In the genomic region with DNA sequence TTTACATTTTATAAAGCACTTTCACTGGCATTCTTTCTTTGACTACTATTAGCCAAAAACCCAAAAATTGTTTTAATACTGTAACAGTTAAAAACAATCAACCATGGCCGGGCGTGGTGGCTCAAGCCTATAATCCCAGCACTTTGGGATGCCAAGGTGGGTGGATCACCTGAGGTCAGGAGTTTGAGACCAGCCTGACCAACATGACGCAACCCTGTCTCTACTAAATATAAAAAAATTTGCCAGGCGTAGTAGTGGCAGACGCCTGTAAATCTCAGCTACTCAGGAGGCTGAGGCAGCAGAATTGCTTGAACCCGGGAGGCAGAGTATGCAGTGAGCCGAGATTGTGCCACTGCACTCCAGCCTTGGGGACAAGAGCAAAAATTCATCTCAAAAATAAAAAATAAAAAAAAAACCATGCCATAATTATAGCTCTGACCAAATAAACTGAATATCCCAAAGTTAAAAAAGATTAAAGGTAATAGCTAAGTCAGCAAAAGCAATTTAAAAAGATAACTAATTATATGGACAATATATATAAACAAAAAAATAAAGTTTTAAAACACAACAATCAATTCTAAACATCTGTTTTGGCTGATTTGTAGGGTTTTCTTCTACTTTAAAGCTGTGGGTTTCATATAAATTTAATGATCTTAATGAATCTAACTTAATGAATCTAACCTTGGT, we compare ENCODE assay signal across 20 cellular contexts. TPM values are rescaled to one million over a fixed set of nuclear protein-coding genes. Genes with fewer than 3 reads are reported as not detected.
DNase-seq lines count a peak whose midpoint lies in the region; ATAC-seq and TF ChIP-seq lines count a peak whose summit lies in the region.
"Had no signal": no experiment of that assay in that cellular context is flagged by ENCODE, and none has a peak within 500 bp of the region (broad histone marks: within the 10 kb centered on the region; RNA-seq: fewer than 3 reads in every experiment).

No MANE protein-coding gene starts in this region.

- peaks cover 30% of the 10 kb centered on the region for H3F3A ChIP-seq in SU-DHL-6 (ENCODE audit: insufficient read depth)

- no peak overlapping the region for H3K4me3 Mint-ChIP-seq in stimulated activated naive CD8-positive, alpha-beta T cell treated with anti-CD3 and anti-CD28 coated beads, Interleukin-15, Interleukin-2, amounts not matched to agents 100 ng/mL and 50 ng/mL, for 24 hours
- peak overlapping the region in 1 of 2 donors; percentile 45 for H3K4me3 Mint-ChIP-seq in stimulated activated naive CD8-positive, alpha-beta T cell treated with anti-CD3 and anti-CD28 coated beads, Interleukin-15, amount 100 ng/mL, for 72 hours
- H3K4me3 Mint-ChIP-seq in endodermal cell: no peak overlapping the region

- H3K4me1 ChIP-seq in mesodermal cell (ENCODE audit: control insufficient read depth, insufficient read depth, low read length, poor library complexity, severe bottlenecking): peaks cover 47% of the 10 kb centered on the region
- peaks cover 26% of the 10 kb centered on the region for H3K4me1 ChIP-seq in A673 (ENCODE audit: insufficient read depth, low read length, poor library complexity, severe bottlenecking)
- peaks cover 22% of the 10 kb centered on the region for H3K4me1 ChIP-seq in endodermal cell (ENCODE audit: control insufficient read depth, insufficient read depth, low read length)

- TF ChIP-seq CTCF in SU-DHL-6 (IDR thresholded peaks at IDR 0.05; ENCODE audit: insufficient read depth, low read length, poor library complexity, severe bottlenecking) (no peak), A673 (conservative IDR thresholded peaks at IDR 0.05; ENCODE audit: low read depth, low read length) (no peak), endodermal cell (conservative IDR thresholded peaks at IDR 0.05) (no peak)

- H3K36me3 ChIP-seq in SU-DHL-6 (ENCODE audit: low read length) (peaks cover 6% of the 10 kb centered on the region), mesodermal cell (ENCODE audit: control insufficient read depth, insufficient read depth, low read length) (peaks cover 27% of the 10 kb centered on the region), A673 (ENCODE audit: insufficient read depth, low read length, poor library complexity, severe bottlenecking) (peaks cover 8% of the 10 kb centered on the region), endodermal cell (ENCODE audit: control insufficient read depth, insufficient read depth, low read length) (peaks cover 28% of the 10 kb centered on the region)
- H3K36me3 ChIP-seq: esophagus muscularis mucosa, suprapubic skin, vagina had no signal

- POLR2A ChIA-PET in A673 (lab: Charles Lee; ENCODE audit: low non-redundant PET): no interaction called here

- no peaks in the 10 kb centered on the region for H3K27me3 Mint-ChIP-seq in stimulated activated naive CD8-positive, alpha-beta T cell treated with anti-CD3 and anti-CD28 coated beads, Interleukin-15, Interleukin-2, amounts not matched to agents 100 ng/mL and 50 ng/mL, for 24 hours
- H3K27me3 Mint-ChIP-seq in stimulated activated naive CD8-positive, alpha-beta T cell treated with anti-CD3 and anti-CD28 coated beads, Interleukin-15, amount 100 ng/mL, for 72 hours: no peaks in the 10 kb centered on the region
- no peaks in the 10 kb centered on the region for H3K27me3 Mint-ChIP-seq in endodermal cell (ENCODE audit: insufficient read depth)
- H3K27me3 Mint-ChIP-seq: CD4-positive, CD25-positive, alpha-beta regulatory T cell; effector memory CD8-positive, alpha-beta T cell had no signal

- CTCF ChIA-PET in A673 (lab: Charles Lee): no interaction called here

- DNase-seq in stimulated activated naive CD8-positive, alpha-beta T cell treated with anti-CD3 and anti-CD28 coated beads, Interleukin-15, amount 100 ng/mL, for 72 hours: no peak
- DNase-seq in A673 (ENCODE audit: low spot score): no peak
- no peak for DNase-seq in A172 (ENCODE audit: low spot score)
- no peak for DNase-seq in endodermal cell
- DNase-seq: activated CD4-positive, alpha-beta T cell treated with anti-CD3 and anti-CD28 coated beads, Interleukin-2, amount 50 U/mL, for 4 hours; CD4-positive, CD25-positive, alpha-beta regulatory T cell; effector memory CD8-positive, alpha-beta T cell; NCI-H1048; NCI-H1694 treated with DMSO at 0.1 percent for 48 hours; NCI-H526; occipital lobe; small intestine; stimulated activated CD4-positive, alpha-beta T cell treated with anti-CD3 and anti-CD28 coated beads, Interleukin-2, amount 100 ng/mL, for 24 hours had no signal

- no peak overlapping the region for H3K27ac ChIP-seq in SU-DHL-6 (ENCODE audit: low read depth, low read length)
- peak overlapping the region; percentile 24 for H3K27ac ChIP-seq in mesodermal cell (ENCODE audit: low read depth, low read length, severe bottlenecking)
- H3K27ac ChIP-seq in A673 (ENCODE audit: low read depth, low read length, poor library complexity, severe bottlenecking): no peak overlapping the region
- H3K27ac ChIP-seq in endodermal cell (ENCODE audit: low read depth, low read length): no peak overlapping the region
- H3K27ac ChIP-seq: coronary artery, suprapubic skin had no signal

- peaks cover 34% of the 10 kb centered on the region for H4K20me1 ChIP-seq in SU-DHL-6 (ENCODE audit: low read depth, low read length)

- H3K27me3 ChIP-seq in SU-DHL-6 (ENCODE audit: low read length) (no peaks in the 10 kb centered on the region), A673 (replicated peaks; ENCODE audit: insufficient read depth, low read depth, low read length, poor library complexity) (no peaks in the 10 kb centered on the region), endodermal cell (ENCODE audit: control insufficient read depth, insufficient read depth, low read length, poor library complexity, severe bottlenecking) (no peaks in the 10 kb centered on the region)
- H3K27me3 ChIP-seq: esophagus muscularis mucosa, suprapubic skin, vagina had no signal

- H3K9ac ChIP-seq in SU-DHL-6 (ENCODE audit: low read length): no peak overlapping the region
- H3K9ac ChIP-seq in endodermal cell (ENCODE audit: extremely low read depth, low read length, poor library complexity, severe bottlenecking): no peak overlapping the region

- peak overlapping the region; percentile 45 for H3K27ac Mint-ChIP-seq in stimulated activated naive CD8-positive, alpha-beta T cell treated with anti-CD3 and anti-CD28 coated beads, Interleukin-15, Interleukin-2, amounts not matched to agents 100 ng/mL and 50 ng/mL, for 24 hours
- H3K27ac Mint-ChIP-seq in stimulated activated naive CD8-positive, alpha-beta T cell treated with anti-CD3 and anti-CD28 coated beads, Interleukin-15, amount 100 ng/mL, for 72 hours: no peak overlapping the region
- H3K27ac Mint-ChIP-seq in endodermal cell: no peak overlapping the region

- H3K79me2 ChIP-seq in SU-DHL-6 (ENCODE audit: insufficient read depth, low read length): peaks cover 100% of the 10 kb centered on the region

- no peaks in the 10 kb centered on the region for H3K9me3 Mint-ChIP-seq in stimulated activated naive CD8-positive, alpha-beta T cell treated with anti-CD3 and anti-CD28 coated beads, Interleukin-15, Interleukin-2, amounts not matched to agents 100 ng/mL and 50 ng/mL, for 24 hours
- H3K9me3 Mint-ChIP-seq in stimulated activated naive CD8-positive, alpha-beta T cell treated with anti-CD3 and anti-CD28 coated beads, Interleukin-15, amount 100 ng/mL, for 72 hours: no peaks in the 10 kb centered on the region
- H3K9me3 Mint-ChIP-seq in endodermal cell: no peaks in the 10 kb centered on the region
- H3K9me3 Mint-ChIP-seq: effector memory CD8-positive, alpha-beta T cell had no signal

- no peaks in the 10 kb centered on the region for H3K9me2 ChIP-seq in SU-DHL-6 (replicated peaks; ENCODE audit: insufficient read depth, low read length)

- peaks cover 80% of the 10 kb centered on the region for H3K4me1 Mint-ChIP-seq in stimulated activated naive CD8-positive, alpha-beta T cell treated with anti-CD3 and anti-CD28 coated beads, Interleukin-15, Interleukin-2, amounts not matched to agents 100 ng/mL and 50 ng/mL, for 24 hours (ENCODE audit: low read depth)
- H3K4me1 Mint-ChIP-seq in stimulated activated naive CD8-positive, alpha-beta T cell treated with anti-CD3 and anti-CD28 coated beads, Interleukin-15, amount 100 ng/mL, for 72 hours: peaks cover 69% of the 10 kb centered on the region
- H3K4me1 Mint-ChIP-seq in endodermal cell: peaks cover 64% of the 10 kb centered on the region

- ATAC-seq in stimulated activated naive CD8-positive, alpha-beta T cell treated with anti-CD3 and anti-CD28 coated beads, Interleukin-15, amount 100 ng/mL, for 72 hours: no peak
- ATAC-seq: effector memory CD8-positive, alpha-beta T cell had no signal

- WGBS in mesodermal cell (ENCODE audit: insufficient coverage in 2 of 2), 2 experiments: 86 to 93% methylated on average over 2 to 6 of the region's 7 CpGs
- 91 to 97% methylated on average over 7 of the region's 7 CpGs for WGBS in endodermal cell (ENCODE audit: insufficient coverage in 1 of 2, insufficient read length in 1 of 2), 2 experiments

- intact Hi-C loops in A673 (cut with micrococcal nuclease; ENCODE audit: unreplicated experiment): no loop called here

- H2AFZ ChIP-seq in SU-DHL-6 (ENCODE audit: low read depth, low read length, severe bottlenecking): no peak overlapping the region

- H3K4me3 ChIP-seq in SU-DHL-6 (ENCODE audit: insufficient read depth, low read length, poor library complexity, severe bottlenecking) (no peak overlapping the region), mesodermal cell (ENCODE audit: extremely low read depth, insufficient read depth, low read length, poor library complexity, severe bottlenecking) (no peak overlapping the region), A673 (ENCODE audit: low read depth, low read length, poor library complexity, severe bottlenecking) (no peak overlapping the region), endodermal cell (ENCODE audit: low read length) (no peak overlapping the region)
- H3K4me3 ChIP-seq: coronary artery, esophagus muscularis mucosa, suprapubic skin, vagina had no signal

- H3K9me3 ChIP-seq in SU-DHL-6 (ENCODE audit: insufficient read depth, low read length) (no peaks in the 10 kb centered on the region), mesodermal cell (ENCODE audit: control insufficient read depth, low read length) (no peaks in the 10 kb centered on the region), A673 (ENCODE audit: low read depth, low read length, poor library complexity, severe bottlenecking) (no peaks in the 10 kb centered on the region), endodermal cell (ENCODE audit: control insufficient read depth, low read length) (peaks cover 12% of the 10 kb centered on the region)
- H3K9me3 ChIP-seq: esophagus muscularis mucosa, suprapubic skin, vagina had no signal

- H3K4me2 ChIP-seq in SU-DHL-6 (ENCODE audit: low read depth, low read length, poor library complexity, severe bottlenecking): peak overlapping the region; percentile 97

- BruUV-seq in A673 (replicated peaks; lab: Mats Ljungman, UMichigan): no TSS peak

- H3K36me3 Mint-ChIP-seq in stimulated activated naive CD8-positive, alpha-beta T cell treated with anti-CD3 and anti-CD28 coated beads, Interleukin-15, Interleukin-2, amounts not matched to agents 100 ng/mL and 50 ng/mL, for 24 hours (ENCODE audit: low read depth): peaks cover 60% of the 10 kb centered on the region
- H3K36me3 Mint-ChIP-seq in endodermal cell (ENCODE audit: low read depth): peaks cover 43% of the 10 kb centered on the region

RNA-seq across cellular contexts. Expression of a gene that starts 10.0 kb away (rescaled TPM):
- 152 TPM for polyA plus RNA-seq in mesodermal cell (2013, experiment 1 of 2)
- polyA plus RNA-seq in mesodermal cell (2013, experiment 2 of 2): 176 TPM
- total RNA-seq in A673 (2021): 137 and 153 TPM in 2 replicates
- total RNA-seq in A172 (2014; rRNA removed; shearing (Covaris generic)): 66.4 and 92.8 TPM in 2 replicates
- total RNA-seq in endodermal cell: 100 to 1,000 TPM; 323 to 779 TPM
- polyA plus RNA-seq in endodermal cell (2013, experiment 1 of 2): 193 TPM
- 173 TPM for polyA plus RNA-seq in endodermal cell (2013, experiment 2 of 2)
